8 cellular contexts compared by ENCODE assay signal in the genomic region with DNA sequence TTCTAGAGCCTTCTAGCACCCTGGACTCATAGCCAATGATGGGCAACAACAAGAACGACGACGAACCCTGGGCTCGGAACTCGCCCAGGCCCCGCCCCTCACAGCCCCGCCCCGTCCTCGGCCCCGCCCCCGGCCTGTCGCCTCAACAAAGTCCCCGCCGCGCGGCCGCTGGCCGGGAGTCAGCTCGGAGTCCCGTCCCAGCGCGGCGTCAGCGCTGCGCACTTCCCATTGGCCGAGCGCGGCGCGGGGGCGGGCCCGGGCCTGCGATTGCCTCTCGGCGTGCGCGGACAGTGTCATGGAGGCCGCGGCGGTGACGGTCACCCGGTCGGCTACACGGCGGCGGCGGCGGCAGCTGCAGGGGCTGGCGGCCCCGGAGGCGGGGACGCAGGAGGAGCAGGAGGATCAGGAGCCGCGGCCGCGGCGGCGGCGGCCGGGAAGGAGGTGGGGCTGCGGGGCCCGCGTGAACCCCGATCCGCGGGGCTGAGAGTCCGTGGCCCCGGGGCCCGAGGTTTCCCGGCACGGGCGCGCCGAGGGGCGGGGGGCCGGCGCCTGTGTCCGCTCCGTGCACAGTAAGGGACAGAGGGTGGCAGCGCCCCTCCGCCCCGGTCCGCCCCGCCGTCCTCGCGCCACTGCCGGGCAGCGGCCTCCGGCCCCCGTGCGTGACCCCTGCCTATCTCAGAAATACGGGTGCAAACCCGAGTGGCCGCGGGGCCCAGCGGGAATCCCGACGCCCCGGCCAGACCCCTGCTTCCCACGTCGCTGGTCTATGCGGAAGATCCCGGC. TPM values are rescaled to one million over a fixed set of nuclear protein-coding genes. Genes with fewer than 3 reads are reported as not detected.
DNase-seq lines count a peak whose midpoint lies in the region; ATAC-seq and TF ChIP-seq lines count a peak whose summit lies in the region.

A gene with protein sequence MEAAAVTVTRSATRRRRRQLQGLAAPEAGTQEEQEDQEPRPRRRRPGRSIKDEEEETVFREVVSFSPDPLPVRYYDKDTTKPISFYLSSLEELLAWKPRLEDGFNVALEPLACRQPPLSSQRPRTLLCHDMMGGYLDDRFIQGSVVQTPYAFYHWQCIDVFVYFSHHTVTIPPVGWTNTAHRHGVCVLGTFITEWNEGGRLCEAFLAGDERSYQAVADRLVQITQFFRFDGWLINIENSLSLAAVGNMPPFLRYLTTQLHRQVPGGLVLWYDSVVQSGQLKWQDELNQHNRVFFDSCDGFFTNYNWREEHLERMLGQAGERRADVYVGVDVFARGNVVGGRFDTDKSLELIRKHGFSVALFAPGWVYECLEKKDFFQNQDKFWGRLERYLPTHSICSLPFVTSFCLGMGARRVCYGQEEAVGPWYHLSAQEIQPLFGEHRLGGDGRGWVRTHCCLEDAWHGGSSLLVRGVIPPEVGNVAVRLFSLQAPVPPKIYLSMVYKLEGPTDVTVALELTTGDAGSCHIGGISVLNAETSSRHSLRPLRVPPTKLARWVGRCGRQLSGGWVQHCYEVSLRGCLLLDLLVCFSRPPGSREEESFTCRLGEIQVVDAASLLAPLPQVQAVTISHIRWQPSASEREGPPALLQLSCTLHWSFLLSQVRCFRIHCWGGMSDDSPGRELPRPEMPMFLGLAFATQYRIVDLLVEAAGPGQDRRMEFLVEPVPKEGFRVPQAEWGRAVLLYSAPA (plus strand): TSS at position 175 of the 783 bp plus-strand sequence. CDS start 121 bp downstream, at position 296.

- peak within 1 kb of the TSS; percentile 77 for H3K4me3 ChIP-seq in GM12875 (ENCODE audit: low read depth, low read length)
- peak within 1 kb of the TSS; percentile 8 to 99 (median 72) for H3K4me3 ChIP-seq in adrenal gland
- peak within 1 kb of the TSS; percentile 87 to 99 (median 93) for H3K4me3 ChIP-seq in transverse colon

- peak; percentile 83 for ATAC-seq in HG02840 (IDR thresholded peaks at IDR 0.05; ENCODE audit: low FRiP score, unreplicated experiment)
- peak; percentile 98 for ATAC-seq in left cardiac atrium

- DNase-seq in NCI-H146 (lab: John Stamatoyannopoulos, UW) = peak; percentile 91
- peak; percentile 93 to 98 (median 96) for DNase-seq in adrenal gland
- DNase-seq in left cardiac atrium = peak; percentile 97
- peak; percentile 84 to 99 (median 94) for DNase-seq in posterior cingulate gyrus
- peak; percentile 96 for DNase-seq in transverse colon

- in situ Hi-C loops in transverse colon (cut with MboI; ENCODE audit: low pct_ligation_motif_present in 1 of 4, low pct_unique_long_range_greater_than_20kb in 1 of 4, low sequenced_read_pairs in 3 of 4) = loop anchor here in 2 of 4 donors (25.0 kb wide), 1 partner anchor 312 kb away; no protein-coding TSS in a partner anchor

- no peak for TF ChIP-seq CTCF in GM12875 (IDR thresholded peaks at IDR 0.05; ENCODE audit: borderline replicate concordance, insufficient read depth, low read depth, low read length)
- TF ChIP-seq CTCF in adrenal gland (IDR thresholded peaks at IDR 0.05) = no peak
- no peak for TF ChIP-seq CTCF in transverse colon (IDR thresholded peaks at IDR 0.05)

- H3K4me1 ChIP-seq in adrenal gland (replicated peaks in 1 of 2) (peaks cover 9 to 22% of the 10 kb centered on the region in 2 donors), transverse colon (peaks cover 21 to 51% (median 35%) of the 10 kb centered on the region in 4 donors)

- TF ChIP-seq EP300 in transverse colon (IDR thresholded peaks at IDR 0.05; ENCODE audit: low read depth) = no peak

- H3K27ac ChIP-seq in adrenal gland = peak within 1 kb of the TSS in 4 of 5 donors; percentile 69 to 92 (median 85)
- peak within 1 kb of the TSS; percentile 90 to 96 (median 94) for H3K27ac ChIP-seq in transverse colon

- intact Hi-C loops in T-helper 1 cell treated with Interleukin-12 subunit alpha and Interleukin-12 subunit beta and Interleukin-4 antibody, amounts not matched to agents 30 ng/mL and 1 ng/mL, for 36 hours (cut with micrococcal nuclease) = loop anchor here (1.0 to 2.0 kb wide), 3 partner anchors 12 to 326 kb away; a partner anchor contains a TSS
- intact Hi-C loops in adrenal gland (cut with DNase I) = no loop called here
- intact Hi-C loops in left cardiac atrium (cut with DNase I) = loop anchor here in 1 of 2 donors (2.0 kb wide), 1 partner anchor 66 kb away; a partner anchor contains a TSS
- intact Hi-C loops in posterior cingulate gyrus (cut with DNase I) = no loop called here
- intact Hi-C loops in transverse colon (cut with DNase I; ENCODE audit: low total_unique reads) = no loop called here

- H3K9me3 ChIP-seq in adrenal gland (replicated peaks in 1 of 3) (no peaks in the 10 kb centered on the region), transverse colon (no peaks in the 10 kb centered on the region)

- H3K27me3 ChIP-seq in adrenal gland (no peaks in the 10 kb centered on the region), transverse colon (no peaks in the 10 kb centered on the region)

- WGBS in adrenal gland, 4 donors = 0 to 1% (median 1%) methylated on average over 8 to 95 of the region's 104 CpGs
- WGBS in transverse colon (ENCODE audit: low coverage in 1 of 2), 2 donors = 0 to 1% methylated on average over 2 to 54 of the region's 104 CpGs

- H3K36me3 ChIP-seq in adrenal gland (replicated peaks in 1 of 2) = peaks cover 0 to 20% of the 10 kb centered on the region in 2 donors
- peaks cover 0 to 7% (median 0%) of the 10 kb centered on the region in 4 donors for H3K36me3 ChIP-seq in transverse colon

- TF ChIP-seq POLR2A in adrenal gland (IDR thresholded peaks at IDR 0.05) (peak; percentile 47 to 69), transverse colon (IDR thresholded peaks at IDR 0.05) (peak; percentile 46)

RNA-seq across cellular contexts. Expression of the gene that starts here (rescaled TPM):
- total RNA-seq in T-helper 1 cell treated with Interleukin-12 subunit alpha and Interleukin-12 subunit beta and Interleukin-4 antibody, amounts not matched to agents 30 ng/mL and 1 ng/mL, for 36 hours = 37.6 and 41.2 TPM in 2 replicates
- total RNA-seq in adrenal gland (10 to 100 TPM; 19.0 to 87.5 (median 31.1) TPM), left cardiac atrium (10 to 100 TPM; 34.5 to 47.5 TPM), transverse colon (100 to 1,000 TPM in 2 of 4 donors, 10 to 100 TPM in 2; 74.7 to 335 (median 121) TPM)
- 100 to 1,000 TPM in 1 of 3 donors, 10 to 100 TPM in 1, 1 to 10 TPM in 1; 8.6 to 155 (median 40.1) TPM for polyA plus RNA-seq in adrenal gland

Comparison
In these comparisons a context has a peak if more than half of its experiments do, and no peak if none do; other contexts are left out.
1. Peak in every context shown above with its lines: DNase-seq, ATAC-seq, H3K4me3 ChIP-seq and H3K27ac ChIP-seq.